ENCODE assay signal across 19 cellular contexts in genomic region chr12:123032736-123033391, GRCh38. TPM values are rescaled to one million over a fixed set of nuclear protein-coding genes. Genes with fewer than 3 reads are reported as not detected.
DNase-seq lines count a peak whose midpoint lies in the region; ATAC-seq and TF ChIP-seq lines count a peak whose summit lies in the region.
"Had no signal": no experiment of that assay in that cellular context is flagged by ENCODE, and none has a peak within 500 bp of the region (broad histone marks: within the 10 kb centered on the region; RNA-seq: fewer than 3 reads in every experiment).

No MANE protein-coding gene starts in this region.

- no peak for ATAC-seq in CD4-positive, CD25-positive, alpha-beta regulatory T cell (ENCODE audit: low read depth in 2 of 2)
- no peak for ATAC-seq in T-helper 17 cell
- peak; percentile 77 for ATAC-seq in left lung
- ATAC-seq in left lobe of liver = no peak
- ATAC-seq: GM23338; stimulated activated naive CD8-positive, alpha-beta T cell treated with anti-CD3 and anti-CD28 coated beads, Interleukin-15, amount 100 ng/mL, for 72 hours had no signal

- no peaks in the 10 kb centered on the region for H3K9me3 ChIP-seq in CD4-positive, CD25-positive, alpha-beta regulatory T cell (ENCODE audit: control insufficient read depth in 2 of 2, low read length in 2 of 2)
- H3K9me3 ChIP-seq in HEK293 (ENCODE audit: control insufficient read depth, insufficient read depth, low read depth, low read length) (no peaks in the 10 kb centered on the region), T-helper 17 cell (ENCODE audit: control insufficient read depth, low read length, poor library complexity, severe bottlenecking) (no peaks in the 10 kb centered on the region), left lung (no peaks in the 10 kb centered on the region)

- peaks cover 42% of the 10 kb centered on the region for H3K36me3 ChIP-seq in CD4-positive, CD25-positive, alpha-beta regulatory T cell (ENCODE audit: control insufficient read depth, insufficient read depth, low read length)
- H3K36me3 ChIP-seq in HEK293 (ENCODE audit: control insufficient read depth in 2 of 2, insufficient read depth in 1 of 2, low read length in 2 of 2) (no peaks in the 10 kb centered on the region), left lung (peaks cover 0 to 26% of the 10 kb centered on the region in 2 donors)
- H3K36me3 ChIP-seq: WERI-Rb-1 had no signal

- H3K4me1 ChIP-seq in CD4-positive, CD25-positive, alpha-beta regulatory T cell (ENCODE audit: control insufficient read depth, insufficient read depth, low read length, poor library complexity, severe bottlenecking) = no peaks in the 10 kb centered on the region
- H3K4me1 ChIP-seq in HEK293 (ENCODE audit: control insufficient read depth, insufficient read depth, low read length) = 0 out of 2 replicates have a peak, but pooled peaks cover 5% of the 10 kb centered on the region
- H3K4me1 ChIP-seq in left lung = peaks cover 0 to 16% of the 10 kb centered on the region in 2 donors

- no peaks in the 10 kb centered on the region for H3K27me3 Mint-ChIP-seq in CD4-positive, CD25-positive, alpha-beta regulatory T cell
- H3K27me3 Mint-ChIP-seq in T-helper 17 cell = no peaks in the 10 kb centered on the region
- H3K27me3 Mint-ChIP-seq: activated CD4-positive, alpha-beta memory T cell treated with anti-CD3 and anti-CD28 coated beads for 36 hours; activated naive CD8-positive, alpha-beta T cell treated with anti-CD3 and anti-CD28 coated beads, Interleukin-2, amount 10 ng/mL, durations not matched to agents 7 days and 5 days; activated T-cell treated with anti-CD3 and anti-CD28 coated beads, Interleukin-2, amount 50 U/mL, for 24 hours; stimulated activated naive CD8-positive, alpha-beta T cell treated with anti-CD3 and anti-CD28 coated beads, Interleukin-15, amount 100 ng/mL, for 72 hours had no signal

- H3K27ac ChIP-seq in CD4-positive, CD25-positive, alpha-beta regulatory T cell (ENCODE audit: insufficient read depth, low read length, poor library complexity, severe bottlenecking) = no peak overlapping the region
- H3K27ac ChIP-seq in HEK293 (ENCODE audit: extremely low read depth, low read depth, low read length) = no peak overlapping the region
- no peak overlapping the region for H3K27ac ChIP-seq in left lung
- H3K27ac ChIP-seq: SK-N-MC, WERI-Rb-1 had no signal

- no peak for TF ChIP-seq CTCF in HEK293 (tag by site-specific recombination; IDR thresholded peaks at IDR 0.05)
- no peak for TF ChIP-seq CTCF in left lung (IDR thresholded peaks at IDR 0.05)

- intact Hi-C loops in left lung (cut with DNase I) = no loop called here

- no peak overlapping the region for H3K4me3 ChIP-seq in CD4-positive, CD25-positive, alpha-beta regulatory T cell (ENCODE audit: low read depth, low read length)
- H3K4me3 ChIP-seq in HEK293 (ENCODE audit: low read depth, low read length) (no peak overlapping the region), left lung (no peak overlapping the region)
- H3K4me3 ChIP-seq: GM23338, SK-N-MC, smooth muscle cell had no signal

- peaks cover 25% of the 10 kb centered on the region for H3K36me3 Mint-ChIP-seq in CD4-positive, CD25-positive, alpha-beta regulatory T cell
- no peaks in the 10 kb centered on the region for H3K36me3 Mint-ChIP-seq in T-helper 17 cell (ENCODE audit: low read depth)
- H3K36me3 Mint-ChIP-seq: type B pancreatic cell had no signal

- H3K4me3 Mint-ChIP-seq in CD4-positive, CD25-positive, alpha-beta regulatory T cell = no peak overlapping the region
- no peak overlapping the region for H3K4me3 Mint-ChIP-seq in T-helper 17 cell
- H3K4me3 Mint-ChIP-seq: activated CD4-positive, alpha-beta memory T cell treated with anti-CD3 and anti-CD28 coated beads for 36 hours; activated T-cell treated with anti-CD3 and anti-CD28 coated beads, Interleukin-2, amount 50 U/mL, for 24 hours; GM23338; type B pancreatic cell had no signal

- no peaks in the 10 kb centered on the region for H3K27me3 ChIP-seq in CD4-positive, CD25-positive, alpha-beta regulatory T cell (ENCODE audit: control insufficient read depth, insufficient read depth, low read length)
- no peaks in the 10 kb centered on the region for H3K27me3 ChIP-seq in left lung

- CTCF ChIA-PET in HEK293 (lab: Yijun Ruan, JAX) = interaction anchor here (0.6 to 1.5 kb wide), 3 partner anchors 10 to 677 kb away, joined by 3 to 7 read pairs (median 3); no protein-coding TSS in a partner anchor

- no peak for DNase-seq in CD4-positive, CD25-positive, alpha-beta regulatory T cell
- DNase-seq in T-helper 17 cell (no peak), left lung (peak in 1 of 2 donors; percentile 29), left lobe of liver (ENCODE audit: low spot score) (no peak), activated T-cell treated with anti-CD3 and anti-CD28 coated beads for 4 hours (no peak)
- DNase-seq in effector CD8-positive, alpha-beta T cell (lab: John Stamatoyannopoulos, UW) = no peak
- DNase-seq: activated CD4-positive, alpha-beta memory T cell treated with anti-CD3 and anti-CD28 coated beads for 36 hours; activated naive CD8-positive, alpha-beta T cell treated with anti-CD3 and anti-CD28 coated beads, Interleukin-2, amount 10 ng/mL, durations not matched to agents 7 days and 5 days; activated T-cell treated with anti-CD3 and anti-CD28 coated beads, Interleukin-2, amount 50 U/mL, for 24 hours; cortex of kidney; NCI-H446; stimulated activated CD4-positive, alpha-beta T cell treated with anti-CD3 and anti-CD28 coated beads, Interleukin-4, amount 100 ng/mL, for 1 hour; stimulated activated naive CD8-positive, alpha-beta T cell treated with anti-CD3 and anti-CD28 coated beads, Interleukin-15, amount 100 ng/mL, for 72 hours; WERI-Rb-1 had no signal

- no peaks in the 10 kb centered on the region for H3K9me3 Mint-ChIP-seq in CD4-positive, CD25-positive, alpha-beta regulatory T cell
- H3K9me3 Mint-ChIP-seq: activated CD4-positive, alpha-beta memory T cell treated with anti-CD3 and anti-CD28 coated beads for 36 hours; activated naive CD8-positive, alpha-beta T cell treated with anti-CD3 and anti-CD28 coated beads, Interleukin-2, amount 10 ng/mL, durations not matched to agents 7 days and 5 days; activated T-cell treated with anti-CD3 and anti-CD28 coated beads, Interleukin-2, amount 50 U/mL, for 24 hours; GM23338; stimulated activated naive CD8-positive, alpha-beta T cell treated with anti-CD3 and anti-CD28 coated beads, Interleukin-15, amount 100 ng/mL, for 72 hours; type B pancreatic cell had no signal

- POLR2A ChIA-PET in HEK293 (lab: Yijun Ruan, JAX) = no interaction called here

- H3K4me1 Mint-ChIP-seq in CD4-positive, CD25-positive, alpha-beta regulatory T cell = peaks cover 7 to 58% (median 17%) of the 10 kb centered on the region in 4 donors
- peaks cover 10% of the 10 kb centered on the region for H3K4me1 Mint-ChIP-seq in T-helper 17 cell

- H3K27ac Mint-ChIP-seq in CD4-positive, CD25-positive, alpha-beta regulatory T cell = peak overlapping the region in 2 of 3 donors; percentile 43 to 91
- peak overlapping the region; percentile 79 for H3K27ac Mint-ChIP-seq in T-helper 17 cell
- H3K27ac Mint-ChIP-seq: activated CD4-positive, alpha-beta memory T cell treated with anti-CD3 and anti-CD28 coated beads for 36 hours; GM23338; type B pancreatic cell had no signal

TF ChIP-seq in HEK293, 187 proteins besides CTCF, POLR2A, EP300 and RAD21 (continues in another document):
- no peak for TF ChIP-seq ZBTB48 (tag by site-specific recombination; IDR thresholded peaks at IDR 0.05)
- TF ChIP-seq GLIS1 (tag by site-specific recombination; IDR thresholded peaks at IDR 0.05) = peak; percentile 8; the same call in 1 of the 2 replicates
- TF ChIP-seq ZNF398 (tag by site-specific recombination; IDR thresholded peaks at IDR 0.05) = peak; percentile 46; the same call in 1 of the 2 replicates
- no peak for TF ChIP-seq ZNF394 (tag by site-specific recombination; IDR thresholded peaks at IDR 0.05; ENCODE audit: borderline replicate concordance)
- no peak for TF ChIP-seq ZNF830 (tag by site-specific recombination; IDR thresholded peaks at IDR 0.05; ENCODE audit: low read depth)
- TF ChIP-seq ZNF654 (tag by site-specific recombination; IDR thresholded peaks at IDR 0.05; ENCODE audit: low read depth) = no peak
- TF ChIP-seq ZNF26 (tag by site-specific recombination; IDR thresholded peaks at IDR 0.05) = no peak

RNA-seq across cellular contexts. Expression of gene ARL6IP4, which starts 52.4 kb away (rescaled TPM):
- total RNA-seq in CD4-positive, CD25-positive, alpha-beta regulatory T cell = 131 TPM
- polyA plus RNA-seq in CD4-positive, CD25-positive, alpha-beta regulatory T cell = 100 to 1,000 TPM; 208 to 237 (median 223) TPM
- total RNA-seq in T-helper 17 cell = 100 to 1,000 TPM; 109 to 131 TPM
- 100 to 1,000 TPM; 122 to 133 TPM for total RNA-seq in left lung
- total RNA-seq in left lobe of liver = 122 TPM

RNA-seq across cellular contexts. Expression of gene OGFOD2, which starts 57.8 kb away (rescaled TPM):
- total RNA-seq in CD4-positive, CD25-positive, alpha-beta regulatory T cell = 20.6 TPM
- 10 to 100 TPM; 12.5 to 17.4 (median 14.2) TPM for polyA plus RNA-seq in CD4-positive, CD25-positive, alpha-beta regulatory T cell
- total RNA-seq in T-helper 17 cell (10 to 100 TPM; 17.9 to 20.3 TPM), left lung (10 to 100 TPM; 20.3 to 20.6 TPM), left lobe of liver (26.1 TPM)
